Comparison of ENCODE assay signal across 1 cellular context in genomic region chr9:122931851-122932199, GRCh38.
TF ChIP-seq lines count a peak whose summit lies in the region.

No MANE protein-coding gene starts in this region.

TF ChIP-seq in IMR-90, 13 proteins besides CTCF, POLR2A, EP300 and RAD21 (continued from another document):
- TF ChIP-seq USF2 (IDR thresholded peaks at IDR 0.05; ENCODE audit: low read depth, low read length) (no peak), RCOR1 (IDR thresholded peaks at IDR 0.05; ENCODE audit: insufficient replicate concordance, low read length) (no peak)
